In the genomic region with DNA sequence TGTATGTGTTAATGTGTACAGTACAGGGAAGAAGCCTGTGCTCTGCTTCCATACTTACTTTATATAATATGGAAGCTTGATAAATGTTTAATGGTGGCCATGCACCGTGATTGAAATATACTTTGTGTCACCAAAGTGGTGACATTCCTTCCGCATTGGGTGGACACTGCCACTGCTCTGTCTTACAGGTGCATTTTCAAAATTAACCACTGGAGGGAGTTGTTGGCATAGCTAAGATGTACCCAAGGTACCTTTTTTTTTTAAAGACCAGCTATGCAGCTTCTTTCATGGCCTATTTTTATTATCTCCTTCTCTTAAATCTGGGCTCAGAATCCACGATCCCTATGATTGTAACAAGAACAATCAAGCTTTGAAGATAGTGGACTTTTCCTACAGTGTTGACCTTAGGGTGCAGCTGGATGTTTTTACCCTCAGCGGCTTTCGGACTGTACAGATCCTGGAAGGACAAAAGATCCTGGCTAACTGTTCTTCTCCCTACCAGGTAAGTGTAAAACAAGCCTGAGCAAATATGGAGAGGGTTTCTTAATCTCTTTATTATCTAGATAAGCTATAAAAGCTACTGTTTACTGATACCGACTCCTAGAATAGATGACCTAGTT, we compare ENCODE assay signal across 8 cellular contexts. TPM values are rescaled to one million over a fixed set of nuclear protein-coding genes. Genes with fewer than 3 reads are reported as not detected.
A peak's percentile ranks its signal among the peaks of the same experiment; 100 is the strongest.
DNase-seq lines count a peak whose midpoint lies in the region; ATAC-seq and TF ChIP-seq lines count a peak whose summit lies in the region.

No MANE protein-coding gene starts in this region.

- no peak overlapping the region for H3K4me3 Mint-ChIP-seq in WTC11
- H3K4me3 Mint-ChIP-seq in natural killer cell: no peak overlapping the region

- POLR2A ChIA-PET in WTC11 (lab: Charles Lee): interaction anchor here (0.6 to 0.7 kb wide), 3 partner anchors 13 to 49 kb away, joined by 3 to 8 read pairs (median 4); partner anchors contain the start of gene PAK6

- no peaks in the 10 kb centered on the region for H3K4me1 Mint-ChIP-seq in WTC11
- H3K4me1 Mint-ChIP-seq in natural killer cell: peaks cover 0 to 7% of the 10 kb centered on the region in 2 donors

- H3K27me3 Mint-ChIP-seq in WTC11 (ENCODE audit: low read depth) (no peaks in the 10 kb centered on the region), natural killer cell (ENCODE audit: low read depth in 2 of 2) (no peaks in the 10 kb centered on the region)

- ATAC-seq in WTC11: peak; percentile 87
- ATAC-seq in natural killer cell: peak; percentile 93 to 99 (median 99)
- no peak for ATAC-seq in HG02763 (IDR thresholded peaks at IDR 0.05; ENCODE audit: unreplicated experiment)
- ATAC-seq in HG02970 (IDR thresholded peaks at IDR 0.05; ENCODE audit: low FRiP score, unreplicated experiment): no peak

- TF ChIP-seq CTCF in WTC11 (IDR thresholded peaks at IDR 0.05) (peak; percentile 71), natural killer cell (IDR thresholded peaks at IDR 0.05) (peak; percentile 93)

- H3K27ac Mint-ChIP-seq in WTC11 (no peak overlapping the region), natural killer cell (no peak overlapping the region)

- H3K36me3 Mint-ChIP-seq in WTC11 (peaks cover 67% of the 10 kb centered on the region), natural killer cell (no peaks in the 10 kb centered on the region)

- H3K9me3 Mint-ChIP-seq in WTC11 (no peaks in the 10 kb centered on the region), natural killer cell (no peaks in the 10 kb centered on the region)

- peak; percentile 65 for DNase-seq in DMS114 treated with DMSO at 0.1 percent for 48 hours (lab: John Stamatoyannopoulos, UW; ENCODE audit: unreplicated experiment)
- DNase-seq in H4 (ENCODE audit: low spot score): peak; percentile 55
- peak; percentile 20 for DNase-seq in NCI-H2171 (lab: John Stamatoyannopoulos, UW)
- DNase-seq in WTC11 (ENCODE audit: low spot score): no peak
- peak; percentile 69 for DNase-seq in fibroblast of gingiva (ENCODE audit: low read depth)
- DNase-seq in natural killer cell: no peak

- intact Hi-C loops in natural killer cell (cut with micrococcal nuclease): loop anchor here (1.0 to 10.0 kb wide), 4 partner anchors 57 to 430 kb away; no protein-coding TSS in a partner anchor

- CTCF ChIA-PET in WTC11 (lab: Charles Lee): interaction anchor here (0.6 to 21.7 kb wide), 39 partner anchors 9 to 372 kb away, joined by 3 to 273 read pairs (median 5); partner anchors contain the start of genes BMF, INAFM2 and PAK6

TF ChIP-seq in WTC11, 78 proteins besides CTCF, POLR2A, EP300 and RAD21:
- no peak for TF ChIP-seq FOXK1 (CRISPR knock-in tag; IDR thresholded peaks at IDR 0.05)
TF ChIP-seq in WTC11: peak in this region for 0.

RNA-seq across cellular contexts. Expression of gene PAK6, which starts 21.6 kb away (rescaled TPM):
- total RNA-seq in H4 (2014; rRNA removed; shearing (Covaris generic)): 2.4 TPM in 1 of 2 replicates, not detected in the other
- total RNA-seq in WTC11 (2021) (8.7 to 11.7 TPM (median 9.6 TPM) in 3 replicates), natural killer cell (10 to 100 TPM in 1 of 3 donors, 1 to 10 TPM in 2; 7.6 to 10.9 (median 7.9) TPM)

RNA-seq across cellular contexts. Expression of gene BUB1B, which starts 56.4 kb away (rescaled TPM):
- total RNA-seq in H4 (2014; rRNA removed; shearing (Covaris generic)): 55.5 and 56.2 TPM in 2 replicates
- total RNA-seq in WTC11 (2021) (148 to 192 TPM (median 156 TPM) in 3 replicates), natural killer cell (1 to 10 TPM in 2 of 3 donors, under 1 TPM in 1; 0.75 to 2.4 (median 1.9) TPM)

Comparison
In these comparisons a context has a peak if more than half of its experiments do, and no peak if none do; other contexts are left out.
1. DNase-seq: peak in DMS114 treated with DMSO at 0.1 percent for 48 hours (single experiment), H4 (single experiment), NCI-H2171 (single experiment) and fibroblast of gingiva (single experiment); none in WTC11 (single experiment) and natural killer cell (single experiment).
2. ATAC-seq: peak in WTC11 (single experiment) and natural killer cell (3 of 3); none in HG02763 (single experiment) and HG02970 (single experiment).
3. RNA of gene BUB1B, which starts 56.4 kb away (total RNA-seq): 148 to 192 TPM in WTC11 and 55.5 to 56.2 TPM in H4; 0.75 to 2.4 TPM in natural killer cell; every median in the first group is over 10 times any median in the second.